Comparison of ENCODE assay signal across 1 cellular context in the genomic region with DNA sequence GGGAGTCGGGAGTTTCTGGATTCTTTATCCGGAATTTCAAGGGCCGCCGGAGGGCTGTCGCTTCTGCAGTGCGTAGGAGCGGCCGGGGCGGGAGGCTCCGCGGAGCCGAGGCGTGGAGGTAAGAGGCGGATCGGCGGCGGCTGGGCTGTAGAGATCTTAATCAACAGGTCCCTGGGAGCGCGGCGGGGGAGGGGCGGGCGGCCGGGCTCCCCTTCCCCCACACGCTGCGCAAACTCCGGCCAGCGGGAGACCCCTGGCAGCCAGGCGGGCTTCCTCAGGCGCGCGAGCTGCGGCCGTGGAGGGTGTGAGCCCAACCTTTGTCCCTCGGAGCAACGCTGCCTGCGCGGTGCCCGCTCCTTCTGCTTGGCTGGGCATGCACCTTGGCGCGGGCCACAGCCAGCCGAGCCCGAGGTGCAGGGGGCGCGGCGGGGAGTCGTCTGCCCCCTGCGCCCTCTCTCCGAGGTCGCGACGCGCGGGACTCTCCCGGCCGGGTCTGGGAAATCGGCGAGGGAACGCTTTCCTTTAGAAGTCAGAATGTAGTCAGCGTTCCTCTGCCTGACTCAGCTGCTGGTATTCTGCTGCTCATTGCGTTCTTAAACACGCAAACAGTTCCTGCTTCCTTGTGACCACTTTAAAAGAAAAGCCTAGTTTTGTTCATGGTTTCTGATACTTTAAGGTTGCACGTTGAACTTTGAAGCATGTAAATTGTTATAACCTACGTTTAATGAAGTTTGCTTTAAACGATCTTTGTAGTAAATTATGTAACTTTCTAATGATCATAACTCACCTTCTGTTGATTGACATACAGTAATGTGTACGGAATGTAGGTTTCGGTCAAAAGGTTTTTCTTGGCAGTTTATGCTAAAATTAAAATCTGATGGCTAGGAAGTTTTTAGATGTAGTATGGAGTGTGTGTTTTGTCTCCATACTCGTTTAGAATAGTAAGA.
TF ChIP-seq lines count a peak whose summit lies in the region.

A gene (plus strand): TSS at position 20 of the 947 bp plus-strand sequence. CDS start 37,736 bp downstream, outside the sequence.

TF ChIP-seq in HepG2, 621 proteins besides CTCF, POLR2A, EP300 and RAD21 (continued from another document and continues in another):
- TF ChIP-seq ZNF564 (CRISPR knock-in tag; IDR thresholded peaks at IDR 0.05) = peak; percentile 72; the same call in 1 of the 2 replicates
- TF ChIP-seq HNRNPL (IDR thresholded peaks at IDR 0.05; ENCODE audit: low read depth, low read length) = peak; percentile 75; the same call in 1 of the 2 replicates
- TF ChIP-seq, protein P1, sequence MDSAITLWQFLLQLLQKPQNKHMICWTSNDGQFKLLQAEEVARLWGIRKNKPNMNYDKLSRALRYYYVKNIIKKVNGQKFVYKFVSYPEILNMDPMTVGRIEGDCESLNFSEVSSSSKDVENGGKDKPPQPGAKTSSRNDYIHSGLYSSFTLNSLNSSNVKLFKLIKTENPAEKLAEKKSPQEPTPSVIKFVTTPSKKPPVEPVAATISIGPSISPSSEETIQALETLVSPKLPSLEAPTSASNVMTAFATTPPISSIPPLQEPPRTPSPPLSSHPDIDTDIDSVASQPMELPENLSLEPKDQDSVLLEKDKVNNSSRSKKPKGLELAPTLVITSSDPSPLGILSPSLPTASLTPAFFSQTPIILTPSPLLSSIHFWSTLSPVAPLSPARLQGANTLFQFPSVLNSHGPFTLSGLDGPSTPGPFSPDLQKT (CRISPR knock-in tag; IDR thresholded peaks at IDR 0.05; ENCODE audit: borderline replicate concordance) = no peak
- peak; percentile 46; the same call in 1 of the 2 replicates for TF ChIP-seq NFKB2 (CRISPR knock-in tag; IDR thresholded peaks at IDR 0.05; ENCODE audit: borderline replicate concordance)
- no peak for TF ChIP-seq SP5 (CRISPR knock-in tag; IDR thresholded peaks at IDR 0.05; ENCODE audit: borderline replicate concordance, low read depth)
- 0 out of 2 replicates have a peak, but pooled peaks have one; percentile 73 for TF ChIP-seq ZFP41 (CRISPR knock-in tag; IDR thresholded peaks at IDR 0.05; ENCODE audit: borderline replicate concordance)
- no peak for TF ChIP-seq ZNF510 (CRISPR knock-in tag; IDR thresholded peaks at IDR 0.05; ENCODE audit: low read depth)
- no peak for TF ChIP-seq TSC22D2 (CRISPR knock-in tag; IDR thresholded peaks at IDR 0.05; ENCODE audit: borderline replicate concordance)
- TF ChIP-seq, protein P2, sequence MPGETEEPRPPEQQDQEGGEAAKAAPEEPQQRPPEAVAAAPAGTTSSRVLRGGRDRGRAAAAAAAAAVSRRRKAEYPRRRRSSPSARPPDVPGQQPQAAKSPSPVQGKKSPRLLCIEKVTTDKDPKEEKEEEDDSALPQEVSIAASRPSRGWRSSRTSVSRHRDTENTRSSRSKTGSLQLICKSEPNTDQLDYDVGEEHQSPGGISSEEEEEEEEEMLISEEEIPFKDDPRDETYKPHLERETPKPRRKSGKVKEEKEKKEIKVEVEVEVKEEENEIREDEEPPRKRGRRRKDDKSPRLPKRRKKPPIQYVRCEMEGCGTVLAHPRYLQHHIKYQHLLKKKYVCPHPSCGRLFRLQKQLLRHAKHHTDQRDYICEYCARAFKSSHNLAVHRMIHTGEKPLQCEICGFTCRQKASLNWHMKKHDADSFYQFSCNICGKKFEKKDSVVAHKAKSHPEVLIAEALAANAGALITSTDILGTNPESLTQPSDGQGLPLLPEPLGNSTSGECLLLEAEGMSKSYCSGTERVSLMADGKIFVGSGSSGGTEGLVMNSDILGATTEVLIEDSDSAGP (CRISPR knock-in tag; IDR thresholded peaks at IDR 0.05; ENCODE audit: borderline replicate concordance) = peak; percentile 80
- TF ChIP-seq, protein P3, sequence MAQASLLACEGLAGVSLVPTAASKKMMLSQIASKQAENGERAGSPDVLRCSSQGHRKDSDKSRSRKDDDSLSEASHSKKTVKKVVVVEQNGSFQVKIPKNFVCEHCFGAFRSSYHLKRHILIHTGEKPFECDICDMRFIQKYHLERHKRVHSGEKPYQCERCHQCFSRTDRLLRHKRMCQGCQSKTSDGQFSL (CRISPR knock-in tag; IDR thresholded peaks at IDR 0.05) = 0 out of 2 replicates have a peak, but pooled peaks have one; percentile 48
- TF ChIP-seq SRSF1 (optimal IDR thresholded peaks at IDR 0.05; ENCODE audit: low read depth, low read length) = peak; percentile 50
- peak in 1 of 2 experiments; percentile 30; a peak in 1 of 4 replicates for TF ChIP-seq MAFK (conservative IDR thresholded peaks at IDR 0.05 in 1 of 2, IDR thresholded peaks at IDR 0.05 in 1 of 2; ENCODE audit: low read length in 2 of 2)
- TF ChIP-seq CBX2 (IDR thresholded peaks at IDR 0.05; ENCODE audit: low read depth, low read length) = no peak
- no peak for TF ChIP-seq CBX2 (CRISPR knock-in tag; IDR thresholded peaks at IDR 0.05; ENCODE audit: low read depth)
- no peak for TF ChIP-seq TAF15 (IDR thresholded peaks at IDR 0.05; ENCODE audit: low read depth, low read length, poor library complexity, severe bottlenecking)
- no peak for TF ChIP-seq RBAK (CRISPR knock-in tag; IDR thresholded peaks at IDR 0.05)
- no peak for TF ChIP-seq SIN3A (IDR thresholded peaks at IDR 0.05; ENCODE audit: borderline replicate concordance, low read depth, low read length)
- TF ChIP-seq THAP11 (CRISPR knock-in tag; IDR thresholded peaks at IDR 0.05) = peak; percentile 34; the same call in 1 of the 2 replicates
- TF ChIP-seq ZSCAN12 (CRISPR knock-in tag; IDR thresholded peaks at IDR 0.05) = 0 out of 2 replicates have a peak, but pooled peaks have one; percentile 57
- TF ChIP-seq GATAD2A (CRISPR knock-in tag; IDR thresholded peaks at IDR 0.05) = 0 out of 2 replicates have a peak, but pooled peaks have one; percentile 25
- no peak for TF ChIP-seq BHLHE40 (IDR thresholded peaks at IDR 0.05; ENCODE audit: low read length)
- TF ChIP-seq, protein P4, sequence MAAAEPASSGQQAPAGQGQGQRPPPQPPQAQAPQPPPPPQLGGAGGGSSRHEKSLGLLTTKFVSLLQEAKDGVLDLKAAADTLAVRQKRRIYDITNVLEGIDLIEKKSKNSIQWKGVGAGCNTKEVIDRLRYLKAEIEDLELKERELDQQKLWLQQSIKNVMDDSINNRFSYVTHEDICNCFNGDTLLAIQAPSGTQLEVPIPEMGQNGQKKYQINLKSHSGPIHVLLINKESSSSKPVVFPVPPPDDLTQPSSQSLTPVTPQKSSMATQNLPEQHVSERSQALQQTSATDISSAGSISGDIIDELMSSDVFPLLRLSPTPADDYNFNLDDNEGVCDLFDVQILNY (CRISPR knock-in tag; conservative IDR thresholded peaks at IDR 0.05) = no peak
- no peak; the same call in 1 of the 2 replicates for TF ChIP-seq ZNF703 (CRISPR knock-in tag; IDR thresholded peaks at IDR 0.05; ENCODE audit: borderline replicate concordance)
- peak; percentile 47; the same call in 1 of the 2 replicates for TF ChIP-seq ZNF768 (CRISPR knock-in tag; IDR thresholded peaks at IDR 0.05)
- TF ChIP-seq, protein P5, sequence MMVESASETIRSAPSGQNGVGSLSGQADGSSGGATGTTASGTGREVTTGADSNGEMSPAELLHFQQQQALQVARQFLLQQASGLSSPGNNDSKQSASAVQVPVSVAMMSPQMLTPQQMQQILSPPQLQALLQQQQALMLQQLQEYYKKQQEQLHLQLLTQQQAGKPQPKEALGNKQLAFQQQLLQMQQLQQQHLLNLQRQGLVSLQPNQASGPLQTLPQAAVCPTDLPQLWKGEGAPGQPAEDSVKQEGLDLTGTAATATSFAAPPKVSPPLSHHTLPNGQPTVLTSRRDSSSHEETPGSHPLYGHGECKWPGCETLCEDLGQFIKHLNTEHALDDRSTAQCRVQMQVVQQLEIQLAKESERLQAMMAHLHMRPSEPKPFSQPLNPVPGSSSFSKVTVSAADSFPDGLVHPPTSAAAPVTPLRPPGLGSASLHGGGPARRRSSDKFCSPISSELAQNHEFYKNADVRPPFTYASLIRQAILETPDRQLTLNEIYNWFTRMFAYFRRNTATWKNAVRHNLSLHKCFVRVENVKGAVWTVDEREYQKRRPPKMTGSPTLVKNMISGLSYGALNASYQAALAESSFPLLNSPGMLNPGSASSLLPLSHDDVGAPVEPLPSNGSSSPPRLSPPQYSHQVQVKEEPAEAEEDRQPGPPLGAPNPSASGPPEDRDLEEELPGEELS (CRISPR knock-in tag; IDR thresholded peaks at IDR 0.05) = no peak; the same call in 1 of the 2 replicates
- TF ChIP-seq, protein P6, sequence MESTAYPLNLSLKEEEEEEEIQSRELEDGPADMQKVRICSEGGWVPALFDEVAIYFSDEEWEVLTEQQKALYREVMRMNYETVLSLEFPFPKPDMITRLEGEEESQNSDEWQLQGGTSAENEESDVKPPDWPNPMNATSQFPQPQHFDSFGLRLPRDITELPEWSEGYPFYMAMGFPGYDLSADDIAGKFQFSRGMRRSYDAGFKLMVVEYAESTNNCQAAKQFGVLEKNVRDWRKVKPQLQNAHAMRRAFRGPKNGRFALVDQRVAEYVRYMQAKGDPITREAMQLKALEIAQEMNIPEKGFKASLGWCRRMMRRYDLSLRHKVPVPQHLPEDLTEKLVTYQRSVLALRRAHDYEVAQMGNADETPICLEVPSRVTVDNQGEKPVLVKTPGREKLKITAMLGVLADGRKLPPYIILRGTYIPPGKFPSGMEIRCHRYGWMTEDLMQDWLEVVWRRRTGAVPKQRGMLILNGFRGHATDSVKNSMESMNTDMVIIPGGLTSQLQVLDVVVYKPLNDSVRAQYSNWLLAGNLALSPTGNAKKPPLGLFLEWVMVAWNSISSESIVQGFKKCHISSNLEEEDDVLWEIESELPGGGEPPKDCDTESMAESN (CRISPR knock-in tag; conservative IDR thresholded peaks at IDR 0.05) = no peak
- TF ChIP-seq, protein P7, sequence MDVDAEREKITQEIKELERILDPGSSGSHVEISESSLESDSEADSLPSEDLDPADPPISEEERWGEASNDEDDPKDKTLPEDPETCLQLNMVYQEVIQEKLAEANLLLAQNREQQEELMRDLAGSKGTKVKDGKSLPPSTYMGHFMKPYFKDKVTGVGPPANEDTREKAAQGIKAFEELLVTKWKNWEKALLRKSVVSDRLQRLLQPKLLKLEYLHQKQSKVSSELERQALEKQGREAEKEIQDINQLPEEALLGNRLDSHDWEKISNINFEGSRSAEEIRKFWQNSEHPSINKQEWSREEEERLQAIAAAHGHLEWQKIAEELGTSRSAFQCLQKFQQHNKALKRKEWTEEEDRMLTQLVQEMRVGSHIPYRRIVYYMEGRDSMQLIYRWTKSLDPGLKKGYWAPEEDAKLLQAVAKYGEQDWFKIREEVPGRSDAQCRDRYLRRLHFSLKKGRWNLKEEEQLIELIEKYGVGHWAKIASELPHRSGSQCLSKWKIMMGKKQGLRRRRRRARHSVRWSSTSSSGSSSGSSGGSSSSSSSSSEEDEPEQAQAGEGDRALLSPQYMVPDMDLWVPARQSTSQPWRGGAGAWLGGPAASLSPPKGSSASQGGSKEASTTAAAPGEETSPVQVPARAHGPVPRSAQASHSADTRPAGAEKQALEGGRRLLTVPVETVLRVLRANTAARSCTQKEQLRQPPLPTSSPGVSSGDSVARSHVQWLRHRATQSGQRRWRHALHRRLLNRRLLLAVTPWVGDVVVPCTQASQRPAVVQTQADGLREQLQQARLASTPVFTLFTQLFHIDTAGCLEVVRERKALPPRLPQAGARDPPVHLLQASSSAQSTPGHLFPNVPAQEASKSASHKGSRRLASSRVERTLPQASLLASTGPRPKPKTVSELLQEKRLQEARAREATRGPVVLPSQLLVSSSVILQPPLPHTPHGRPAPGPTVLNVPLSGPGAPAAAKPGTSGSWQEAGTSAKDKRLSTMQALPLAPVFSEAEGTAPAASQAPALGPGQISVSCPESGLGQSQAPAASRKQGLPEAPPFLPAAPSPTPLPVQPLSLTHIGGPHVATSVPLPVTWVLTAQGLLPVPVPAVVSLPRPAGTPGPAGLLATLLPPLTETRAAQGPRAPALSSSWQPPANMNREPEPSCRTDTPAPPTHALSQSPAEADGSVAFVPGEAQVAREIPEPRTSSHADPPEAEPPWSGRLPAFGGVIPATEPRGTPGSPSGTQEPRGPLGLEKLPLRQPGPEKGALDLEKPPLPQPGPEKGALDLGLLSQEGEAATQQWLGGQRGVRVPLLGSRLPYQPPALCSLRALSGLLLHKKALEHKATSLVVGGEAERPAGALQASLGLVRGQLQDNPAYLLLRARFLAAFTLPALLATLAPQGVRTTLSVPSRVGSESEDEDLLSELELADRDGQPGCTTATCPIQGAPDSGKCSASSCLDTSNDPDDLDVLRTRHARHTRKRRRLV (CRISPR knock-in tag; IDR thresholded peaks at IDR 0.05) = 0 out of 2 replicates have a peak, but pooled peaks have one; percentile 16
- peak; percentile 73 for TF ChIP-seq SALL1 (CRISPR knock-in tag; IDR thresholded peaks at IDR 0.05)
- peak; percentile 41 for TF ChIP-seq ZSCAN21 (CRISPR knock-in tag; IDR thresholded peaks at IDR 0.05; ENCODE audit: borderline replicate concordance)
- TF ChIP-seq FOXA1 (IDR thresholded peaks at IDR 0.05) = no peak
- TF ChIP-seq FOXA1 (CRISPR knock-in tag; IDR thresholded peaks at IDR 0.05) = 0 out of 2 replicates have a peak, but pooled peaks have one; percentile 10
- TF ChIP-seq, protein P8, sequence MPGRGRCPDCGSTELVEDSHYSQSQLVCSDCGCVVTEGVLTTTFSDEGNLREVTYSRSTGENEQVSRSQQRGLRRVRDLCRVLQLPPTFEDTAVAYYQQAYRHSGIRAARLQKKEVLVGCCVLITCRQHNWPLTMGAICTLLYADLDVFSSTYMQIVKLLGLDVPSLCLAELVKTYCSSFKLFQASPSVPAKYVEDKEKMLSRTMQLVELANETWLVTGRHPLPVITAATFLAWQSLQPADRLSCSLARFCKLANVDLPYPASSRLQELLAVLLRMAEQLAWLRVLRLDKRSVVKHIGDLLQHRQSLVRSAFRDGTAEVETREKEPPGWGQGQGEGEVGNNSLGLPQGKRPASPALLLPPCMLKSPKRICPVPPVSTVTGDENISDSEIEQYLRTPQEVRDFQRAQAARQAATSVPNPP (CRISPR knock-in tag; IDR thresholded peaks at IDR 0.05) = no peak
- TF ChIP-seq REL (CRISPR knock-in tag; conservative IDR thresholded peaks at IDR 0.05) = no peak
- TF ChIP-seq, protein P9, sequence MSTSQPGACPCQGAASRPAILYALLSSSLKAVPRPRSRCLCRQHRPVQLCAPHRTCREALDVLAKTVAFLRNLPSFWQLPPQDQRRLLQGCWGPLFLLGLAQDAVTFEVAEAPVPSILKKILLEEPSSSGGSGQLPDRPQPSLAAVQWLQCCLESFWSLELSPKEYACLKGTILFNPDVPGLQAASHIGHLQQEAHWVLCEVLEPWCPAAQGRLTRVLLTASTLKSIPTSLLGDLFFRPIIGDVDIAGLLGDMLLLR (CRISPR knock-in tag; IDR thresholded peaks at IDR 0.05) = peak; percentile 75; the same call in 1 of the 2 replicates
- no peak for TF ChIP-seq ZNF354B (CRISPR knock-in tag; IDR thresholded peaks at IDR 0.05)
- no peak for TF ChIP-seq NCOA5 (CRISPR knock-in tag; IDR thresholded peaks at IDR 0.05)
- TF ChIP-seq ZNF232 (CRISPR knock-in tag; IDR thresholded peaks at IDR 0.05; ENCODE audit: borderline replicate concordance) = peak; percentile 86; the same call in 1 of the 2 replicates
- TF ChIP-seq ARID2 (CRISPR knock-in tag; IDR thresholded peaks at IDR 0.05; ENCODE audit: borderline replicate concordance) = no peak
- no peak for TF ChIP-seq U2AF1 (optimal IDR thresholded peaks at IDR 0.05; ENCODE audit: low read depth, low read length)
- TF ChIP-seq KAT2B (IDR thresholded peaks at IDR 0.05; ENCODE audit: borderline replicate concordance, low read depth, low read length) = no peak
- TF ChIP-seq ZNF672 (CRISPR knock-in tag; IDR thresholded peaks at IDR 0.05) = no peak
- peak; percentile 11; the same call in 1 of the 2 replicates for TF ChIP-seq IRF2 (CRISPR knock-in tag; IDR thresholded peaks at IDR 0.05)
- no peak for TF ChIP-seq RAD51 (IDR thresholded peaks at IDR 0.05; ENCODE audit: borderline replicate concordance)
